Comparison of ENCODE assay signal across 19 cellular contexts in the genomic region with DNA sequence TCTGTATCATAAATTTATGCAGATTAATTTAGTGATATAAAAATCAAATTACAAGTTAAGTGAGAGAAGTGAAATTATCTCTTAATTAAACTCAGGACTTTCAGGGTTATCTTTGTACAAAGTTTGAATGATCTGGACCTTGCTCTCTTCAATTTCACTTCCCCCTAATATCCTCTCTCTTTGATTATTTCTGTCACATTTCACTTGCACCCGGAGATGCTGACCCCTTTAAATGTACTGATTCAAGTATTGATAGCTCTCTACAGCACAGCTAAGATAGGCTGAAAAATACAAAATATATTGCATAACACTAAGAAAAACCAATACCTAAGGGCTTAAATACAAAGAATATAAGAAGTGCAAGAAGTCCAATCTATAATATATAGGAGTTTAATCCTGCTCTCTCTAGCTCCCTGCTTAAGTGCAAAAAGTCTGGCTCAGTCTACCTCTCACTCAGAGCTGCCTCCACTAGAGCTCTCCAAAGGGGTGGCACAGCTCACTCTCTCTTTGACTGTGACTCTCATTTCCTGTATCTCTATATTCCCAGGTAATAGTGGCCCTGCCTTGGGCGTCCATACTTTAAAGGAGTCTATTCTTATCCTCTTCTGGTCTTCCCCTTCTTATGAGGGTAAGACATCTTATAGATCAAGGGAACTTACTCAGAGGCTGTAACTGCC.
A peak's percentile ranks its signal among the peaks of the same experiment; 100 is the strongest.
DNase-seq lines count a peak whose midpoint lies in the region; ATAC-seq and TF ChIP-seq lines count a peak whose summit lies in the region.
"Had no signal": no experiment of that assay in that cellular context is flagged by ENCODE, and none has a peak within 500 bp of the region (broad histone marks: within the 10 kb centered on the region; RNA-seq: fewer than 3 reads in every experiment).

No MANE protein-coding gene starts in this region.

- peaks cover 9% of the 10 kb centered on the region for H3K4me1 ChIP-seq in GM23338 (ENCODE audit: insufficient read depth)

- H3K27me3 Mint-ChIP-seq in GM23338 (ENCODE audit: insufficient read depth, low read depth, poor library complexity) (no peaks in the 10 kb centered on the region), memory B cell (no peaks in the 10 kb centered on the region)
- H3K27me3 Mint-ChIP-seq in stimulated activated memory B cell treated with anti-CD40 and anti-IgM and Interleukin-4, amounts not matched to agents 10 μg/mL and 1 μg/mL and 100 μg/mL, for 72 hours: no peaks in the 10 kb centered on the region
- H3K27me3 Mint-ChIP-seq: CD4-positive, CD25-positive, alpha-beta regulatory T cell; CD8-positive, alpha-beta memory T cell had no signal

- H3K4me3 Mint-ChIP-seq in GM23338 (no peak overlapping the region), memory B cell (no peak overlapping the region)
- H3K4me3 Mint-ChIP-seq in stimulated activated memory B cell treated with anti-CD40 and anti-IgM and Interleukin-4, amounts not matched to agents 10 μg/mL and 1 μg/mL and 100 μg/mL, for 72 hours: no peak overlapping the region
- H3K4me3 Mint-ChIP-seq: CD4-positive, CD25-positive, alpha-beta regulatory T cell; CD8-positive, alpha-beta memory T cell; H9 had no signal

- H3K4me2 ChIP-seq in GM23338: peak overlapping the region; percentile 53; the same call in 1 of the 2 replicates

- no peak for ATAC-seq in GM23338
- ATAC-seq in memory B cell (ENCODE audit: low read depth): peak; percentile 37
- ATAC-seq in stimulated activated memory B cell treated with anti-CD40 and anti-IgM and Interleukin-4, amounts not matched to agents 10 μg/mL and 1 μg/mL and 100 μg/mL, for 72 hours: peak; percentile 45
- ATAC-seq in HG03442 (IDR thresholded peaks at IDR 0.05; ENCODE audit: unreplicated experiment): no peak
- ATAC-seq in GM18502 (IDR thresholded peaks at IDR 0.05; ENCODE audit: poor library complexity, unreplicated experiment): no peak

- no peaks in the 10 kb centered on the region for H3K36me3 ChIP-seq in GM23338 (ENCODE audit: insufficient read depth)
- H3K36me3 ChIP-seq: BE2C had no signal

- H3K4me3 ChIP-seq in GM23338: no peak overlapping the region

- no peaks in the 10 kb centered on the region for H4K20me1 ChIP-seq in GM23338 (replicated peaks; ENCODE audit: insufficient read depth)

- no peaks in the 10 kb centered on the region for H3K79me2 ChIP-seq in GM23338 (replicated peaks; ENCODE audit: insufficient read depth)

- H2AFZ ChIP-seq in GM23338: 0 out of 2 replicates have a peak overlapping the region, but pooled peaks have one; percentile 35

- H3K27me3 ChIP-seq in GM23338 (ENCODE audit: insufficient read depth): no peaks in the 10 kb centered on the region

- H3K27ac ChIP-seq in GM23338 (ENCODE audit: low read depth) (no peak overlapping the region), VCaP (0 out of 2 replicates have a peak overlapping the region, but pooled peaks have one; percentile 16)

- H3F3A ChIP-seq in GM23338 (replicated peaks; ENCODE audit: low read depth): no peaks in the 10 kb centered on the region

- H3K27ac Mint-ChIP-seq in GM23338 (no peak overlapping the region), memory B cell (no peak overlapping the region)
- H3K27ac Mint-ChIP-seq in stimulated activated memory B cell treated with anti-CD40 and anti-IgM and Interleukin-4, amounts not matched to agents 10 μg/mL and 1 μg/mL and 100 μg/mL, for 72 hours: no peak overlapping the region
- H3K27ac Mint-ChIP-seq: CD4-positive, CD25-positive, alpha-beta regulatory T cell; CD8-positive, alpha-beta memory T cell; H9 had no signal

- TF ChIP-seq CTCF in GM23338 (conservative IDR thresholded peaks at IDR 0.05; ENCODE audit: low read depth in 2 of 2) (no peak), VCaP (conservative IDR thresholded peaks at IDR 0.05) (no peak)

- no peaks in the 10 kb centered on the region for H3K9me2 ChIP-seq in GM23338 (ENCODE audit: insufficient read depth)

- H3K4me1 Mint-ChIP-seq in GM23338 (peaks cover 1% of the 10 kb centered on the region; the same call in 2 of the 3 replicates), memory B cell (no peaks in the 10 kb centered on the region)
- no peaks in the 10 kb centered on the region for H3K4me1 Mint-ChIP-seq in stimulated activated memory B cell treated with anti-CD40 and anti-IgM and Interleukin-4, amounts not matched to agents 10 μg/mL and 1 μg/mL and 100 μg/mL, for 72 hours
- H3K4me1 Mint-ChIP-seq: CD4-positive, CD25-positive, alpha-beta regulatory T cell; CD8-positive, alpha-beta memory T cell had no signal

- DNase-seq in GM23338 (ENCODE audit: low spot score) (no peak), memory B cell (ENCODE audit: low spot score in 2 of 2) (no peak), NOMO-1 treated with DMSO at 0.1 percent for 48 hours (lab: John Stamatoyannopoulos, UW; ENCODE audit: unreplicated experiment) (no peak), germinal center (ENCODE audit: low spot score) (no peak)
- DNase-seq: BE2C; C1 segment of cervical spinal cord; CD4-positive, CD25-positive, alpha-beta regulatory T cell; CD8-positive, alpha-beta memory T cell; COR-L47; DMS 273 treated with DMSO at 0.1 percent for 48 hours; DMS53; DND-41; GOT3; H9; KG1 had no signal

- H3K36me3 Mint-ChIP-seq in GM23338 (ENCODE audit: low read depth) (no peaks in the 10 kb centered on the region), memory B cell (no peaks in the 10 kb centered on the region)
- H3K36me3 Mint-ChIP-seq in stimulated activated memory B cell treated with anti-CD40 and anti-IgM and Interleukin-4, amounts not matched to agents 10 μg/mL and 1 μg/mL and 100 μg/mL, for 72 hours: no peaks in the 10 kb centered on the region
- H3K36me3 Mint-ChIP-seq: CD4-positive, CD25-positive, alpha-beta regulatory T cell; CD8-positive, alpha-beta memory T cell had no signal

- H3K9me3 Mint-ChIP-seq in GM23338 (no peaks in the 10 kb centered on the region), memory B cell (no peaks in the 10 kb centered on the region)
- H3K9me3 Mint-ChIP-seq in stimulated activated memory B cell treated with anti-CD40 and anti-IgM and Interleukin-4, amounts not matched to agents 10 μg/mL and 1 μg/mL and 100 μg/mL, for 72 hours: no peaks in the 10 kb centered on the region
- H3K9me3 Mint-ChIP-seq: H9 had no signal

TF ChIP-seq in GM23338, 12 proteins besides CTCF, POLR2A, EP300 and RAD21 (continues in another document):
- TF ChIP-seq, protein P1, sequence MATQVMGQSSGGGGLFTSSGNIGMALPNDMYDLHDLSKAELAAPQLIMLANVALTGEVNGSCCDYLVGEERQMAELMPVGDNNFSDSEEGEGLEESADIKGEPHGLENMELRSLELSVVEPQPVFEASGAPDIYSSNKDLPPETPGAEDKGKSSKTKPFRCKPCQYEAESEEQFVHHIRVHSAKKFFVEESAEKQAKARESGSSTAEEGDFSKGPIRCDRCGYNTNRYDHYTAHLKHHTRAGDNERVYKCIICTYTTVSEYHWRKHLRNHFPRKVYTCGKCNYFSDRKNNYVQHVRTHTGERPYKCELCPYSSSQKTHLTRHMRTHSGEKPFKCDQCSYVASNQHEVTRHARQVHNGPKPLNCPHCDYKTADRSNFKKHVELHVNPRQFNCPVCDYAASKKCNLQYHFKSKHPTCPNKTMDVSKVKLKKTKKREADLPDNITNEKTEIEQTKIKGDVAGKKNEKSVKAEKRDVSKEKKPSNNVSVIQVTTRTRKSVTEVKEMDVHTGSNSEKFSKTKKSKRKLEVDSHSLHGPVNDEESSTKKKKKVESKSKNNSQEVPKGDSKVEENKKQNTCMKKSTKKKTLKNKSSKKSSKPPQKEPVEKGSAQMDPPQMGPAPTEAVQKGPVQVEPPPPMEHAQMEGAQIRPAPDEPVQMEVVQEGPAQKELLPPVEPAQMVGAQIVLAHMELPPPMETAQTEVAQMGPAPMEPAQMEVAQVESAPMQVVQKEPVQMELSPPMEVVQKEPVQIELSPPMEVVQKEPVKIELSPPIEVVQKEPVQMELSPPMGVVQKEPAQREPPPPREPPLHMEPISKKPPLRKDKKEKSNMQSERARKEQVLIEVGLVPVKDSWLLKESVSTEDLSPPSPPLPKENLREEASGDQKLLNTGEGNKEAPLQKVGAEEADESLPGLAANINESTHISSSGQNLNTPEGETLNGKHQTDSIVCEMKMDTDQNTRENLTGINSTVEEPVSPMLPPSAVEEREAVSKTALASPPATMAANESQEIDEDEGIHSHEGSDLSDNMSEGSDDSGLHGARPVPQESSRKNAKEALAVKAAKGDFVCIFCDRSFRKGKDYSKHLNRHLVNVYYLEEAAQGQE (IDR thresholded peaks at IDR 0.05; ENCODE audit: unreplicated experiment): no peak
- TF ChIP-seq, protein P2, sequence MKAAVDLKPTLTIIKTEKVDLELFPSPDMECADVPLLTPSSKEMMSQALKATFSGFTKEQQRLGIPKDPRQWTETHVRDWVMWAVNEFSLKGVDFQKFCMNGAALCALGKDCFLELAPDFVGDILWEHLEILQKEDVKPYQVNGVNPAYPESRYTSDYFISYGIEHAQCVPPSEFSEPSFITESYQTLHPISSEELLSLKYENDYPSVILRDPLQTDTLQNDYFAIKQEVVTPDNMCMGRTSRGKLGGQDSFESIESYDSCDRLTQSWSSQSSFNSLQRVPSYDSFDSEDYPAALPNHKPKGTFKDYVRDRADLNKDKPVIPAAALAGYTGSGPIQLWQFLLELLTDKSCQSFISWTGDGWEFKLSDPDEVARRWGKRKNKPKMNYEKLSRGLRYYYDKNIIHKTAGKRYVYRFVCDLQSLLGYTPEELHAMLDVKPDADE (IDR thresholded peaks at IDR 0.05): no peak
- TF ChIP-seq NANOG (IDR thresholded peaks at IDR 0.05; ENCODE audit: borderline replicate concordance): no peak
- TF ChIP-seq EZH2phosphoT487 (IDR thresholded peaks at IDR 0.05; ENCODE audit: unreplicated experiment): no peak
- TF ChIP-seq JUNB (IDR thresholded peaks at IDR 0.05; ENCODE audit: unreplicated experiment): no peak
- TF ChIP-seq ZNF331 (CRISPR knock-in tag; IDR thresholded peaks at IDR 0.05; ENCODE audit: low read depth): no peak
- TF ChIP-seq STAT1 (IDR thresholded peaks at IDR 0.05; ENCODE audit: unreplicated experiment): no peak
- TF ChIP-seq POLR2AphosphoS5 (IDR thresholded peaks at IDR 0.05; ENCODE audit: low read depth): no peak

Comparison
In these comparisons a context has a peak if more than half of its experiments do, and no peak if none do; other contexts are left out.
1. ATAC-seq: peak in memory B cell (single experiment) and stimulated activated memory B cell treated with anti-CD40 and anti-IgM and Interleukin-4, amounts not matched to agents 10 μg/mL and 1 μg/mL and 100 μg/mL, for 72 hours (single experiment); none in GM23338 (single experiment), HG03442 (single experiment) and GM18502 (single experiment).